8 cellular contexts compared by ENCODE assay signal in genomic region chr13:98842858-98843481, GRCh38.
DNase-seq lines count a peak whose midpoint lies in the region; ATAC-seq lines count a peak whose summit lies in the region.

No MANE protein-coding gene starts in this region.

- H3K9me3 Mint-ChIP-seq in activated CD4-positive, alpha-beta memory T cell treated with anti-CD3 and anti-CD28 coated beads for 36 hours = no peaks in the 10 kb centered on the region
- no peaks in the 10 kb centered on the region for H3K9me3 Mint-ChIP-seq in memory B cell

- H3K4me1 Mint-ChIP-seq in activated CD4-positive, alpha-beta memory T cell treated with anti-CD3 and anti-CD28 coated beads for 36 hours (ENCODE audit: low read depth) = no peaks in the 10 kb centered on the region
- H3K4me1 Mint-ChIP-seq in memory B cell = peaks cover 2% of the 10 kb centered on the region

- H3K4me3 Mint-ChIP-seq in activated CD4-positive, alpha-beta memory T cell treated with anti-CD3 and anti-CD28 coated beads for 36 hours = no peak overlapping the region
- no peak overlapping the region for H3K4me3 Mint-ChIP-seq in memory B cell

- intact Hi-C loops in activated CD4-positive, alpha-beta memory T cell treated with anti-CD3 and anti-CD28 coated beads for 36 hours (cut with micrococcal nuclease) = loop anchor here (5.0 to 10.0 kb wide), 2 partner anchors 171 to 988 kb away; no protein-coding TSS in a partner anchor

- H3K36me3 Mint-ChIP-seq in activated CD4-positive, alpha-beta memory T cell treated with anti-CD3 and anti-CD28 coated beads for 36 hours = peaks cover 13% of the 10 kb centered on the region
- H3K36me3 Mint-ChIP-seq in memory B cell = peaks cover 10% of the 10 kb centered on the region

- H3K27me3 Mint-ChIP-seq in activated CD4-positive, alpha-beta memory T cell treated with anti-CD3 and anti-CD28 coated beads for 36 hours = no peaks in the 10 kb centered on the region
- no peaks in the 10 kb centered on the region for H3K27me3 Mint-ChIP-seq in memory B cell

- ATAC-seq in GM19455 (IDR thresholded peaks at IDR 0.05; ENCODE audit: unreplicated experiment) (peak; percentile 92), HG03521 (IDR thresholded peaks at IDR 0.05; ENCODE audit: unreplicated experiment) (peak; percentile 84), memory B cell (ENCODE audit: low read depth) (peak; percentile 85)

- H3K27ac Mint-ChIP-seq in activated CD4-positive, alpha-beta memory T cell treated with anti-CD3 and anti-CD28 coated beads for 36 hours = no peak overlapping the region
- H3K27ac Mint-ChIP-seq in memory B cell = no peak overlapping the region

- CTCF ChIA-PET in activated CD4-positive, alpha-beta memory T cell treated with anti-CD3 and anti-CD28 coated beads for 36 hours (lab: Charles Lee) = interaction anchor here (0.5 to 5.2 kb wide), 23 partner anchors 9 to 987 kb away, joined by 3 to 38 read pairs (median 4); no protein-coding TSS in a partner anchor

- DNase-seq in COR-L47 (lab: John Stamatoyannopoulos, UW) (peak; percentile 64), NCI-H748 treated with DMSO at 0.1 percent for 48 hours (lab: John Stamatoyannopoulos, UW) (peak; percentile 55), memory B cell (ENCODE audit: low spot score in 2 of 2) (peak; percentile 38 to 62)
- peak; percentile 79 for DNase-seq in activated CD4-positive, alpha-beta memory T cell treated with anti-CD3 and anti-CD28 coated beads for 36 hours
- DNase-seq in effector CD8-positive, alpha-beta T cell (lab: John Stamatoyannopoulos, UW) = peak; percentile 19
- DNase-seq in stimulated activated CD8-positive, alpha-beta memory T cell treated with anti-CD3 and anti-CD28 coated beads, Interleukin-7, amount 100 ng/mL, for 4 hours (ENCODE audit: low read depth in 2 of 2) = peak; percentile 26 to 32

- POLR2A ChIA-PET in activated CD4-positive, alpha-beta memory T cell treated with anti-CD3 and anti-CD28 coated beads for 36 hours (lab: Charles Lee) = no interaction called here

Comparison
In these comparisons a context has a peak if more than half of its experiments do, and no peak if none do; other contexts are left out.
1. Peak in every context shown above with its lines: DNase-seq and ATAC-seq.
2. DNase-seq: peak in every context shown above with its lines; median percentile 79 in activated CD4-positive, alpha-beta memory T cell treated with anti-CD3 and anti-CD28 coated beads for 36 hours; 64 in COR-L47; 55 in NCI-H748 treated with DMSO at 0.1 percent for 48 hours; 50 in memory B cell; 29 in stimulated activated CD8-positive, alpha-beta memory T cell treated with anti-CD3 and anti-CD28 coated beads, Interleukin-7, amount 100 ng/mL, for 4 hours; 19 in effector CD8-positive, alpha-beta T cell.